ENCODE assay signal across 8 cellular contexts in genomic region chr15:40291088-40291574, GRCh38. TPM values are rescaled to one million over a fixed set of nuclear protein-coding genes. Genes with fewer than 3 reads are reported as not detected.
DNase-seq lines count a peak whose midpoint lies in the region; ATAC-seq and TF ChIP-seq lines count a peak whose summit lies in the region.

No MANE protein-coding gene starts in this region.

- H3K36me3 Mint-ChIP-seq in osteocyte (ENCODE audit: unreplicated experiment) (no peaks in the 10 kb centered on the region), Calu3 (ENCODE audit: insufficient read depth, unreplicated experiment) (peaks cover 9% of the 10 kb centered on the region)

- H3K79me2 ChIP-seq in fibroblast of lung (ENCODE audit: control insufficient read depth, insufficient read depth, low read length), result no peaks in the 10 kb centered on the region

- H3K9me3 ChIP-seq in NT2/D1 (ENCODE audit: insufficient read depth, low read length) (no peaks in the 10 kb centered on the region), fibroblast of lung (ENCODE audit: control insufficient read depth, insufficient read depth, low read depth, low read length) (no peaks in the 10 kb centered on the region)

- CTCF ChIA-PET in Calu3 (lab: Charles Lee), result interaction anchor here (0.9 kb wide), 1 partner anchor 47 kb away, joined by 3 read pairs; no protein-coding TSS in a partner anchor

- H3K27me3 ChIP-seq in NT2/D1 (ENCODE audit: insufficient read depth, insufficient read length) (peaks cover 26% of the 10 kb centered on the region), fibroblast of lung (ENCODE audit: control insufficient read depth, insufficient read depth, low read length) (peaks cover 23% of the 10 kb centered on the region)

- peak overlapping the region; percentile 69 for H3K4me2 ChIP-seq in fibroblast of lung (ENCODE audit: extremely low read depth, insufficient read depth, low read length)

- peak; percentile 70 for DNase-seq in ELR (ENCODE audit: low read depth)
- no peak for DNase-seq in NT2/D1 (ENCODE audit: low read depth, low spot score)
- peak; percentile 53 to 61 for DNase-seq in fibroblast of lung (ENCODE audit: low read depth in 2 of 2)
- peak; percentile 88 for DNase-seq in osteocyte (ENCODE audit: extremely low spot score, unreplicated experiment)
- no peak for DNase-seq in Calu3
- DNase-seq in Ammon's horn (ENCODE audit: low spot score), result no peak

- H3K36me3 ChIP-seq in NT2/D1 (ENCODE audit: insufficient read depth, insufficient read length, low read length) (peaks cover 5% of the 10 kb centered on the region), fibroblast of lung (ENCODE audit: control insufficient read depth, insufficient read depth, low read length) (no peaks in the 10 kb centered on the region)

- H3K27me3 Mint-ChIP-seq in osteocyte (ENCODE audit: unreplicated experiment), result peaks cover 7% of the 10 kb centered on the region
- H3K27me3 Mint-ChIP-seq in Calu3 (ENCODE audit: unreplicated experiment), result no peaks in the 10 kb centered on the region

- H3K27ac Mint-ChIP-seq in osteocyte (ENCODE audit: unreplicated experiment) (no peak overlapping the region), Calu3 (ENCODE audit: unreplicated experiment) (no peak overlapping the region)

- BruUV-seq in Calu3 (replicated peaks; lab: Mats Ljungman, UMichigan), result no TSS peak

- H3K9me3 Mint-ChIP-seq in osteocyte (ENCODE audit: unreplicated experiment) (no peaks in the 10 kb centered on the region), Calu3 (ENCODE audit: low read depth, unreplicated experiment) (no peaks in the 10 kb centered on the region)

- no peaks in the 10 kb centered on the region for H4K20me1 ChIP-seq in fibroblast of lung (ENCODE audit: control insufficient read depth, extremely low read depth, insufficient read depth, low read length)

- ATAC-seq in HG03196 (IDR thresholded peaks at IDR 0.05; ENCODE audit: unreplicated experiment) (no peak), HG03045 (IDR thresholded peaks at IDR 0.05; ENCODE audit: unreplicated experiment) (no peak)

- H3K27ac ChIP-seq in fibroblast of lung (ENCODE audit: insufficient read depth, low read length), result no peak overlapping the region

- TF ChIP-seq CTCF in fibroblast of lung (conservative IDR thresholded peaks at IDR 0.05 in 1 of 2, IDR thresholded peaks at IDR 0.05 in 1 of 2; ENCODE audit: low read depth in 1 of 2, low read length in 2 of 2) (no peak), osteocyte (IDR thresholded peaks at IDR 0.05) (no peak), Calu3 (IDR thresholded peaks at IDR 0.05; ENCODE audit: unreplicated experiment) (no peak)

- H3K4me3 Mint-ChIP-seq in osteocyte (ENCODE audit: unreplicated experiment) (peak overlapping the region; percentile 32), Calu3 (ENCODE audit: low read depth, unreplicated experiment) (no peak overlapping the region)

- peak overlapping the region; percentile 30 for H3K4me3 ChIP-seq in NT2/D1 (ENCODE audit: insufficient read length, low read depth)
- H3K4me3 ChIP-seq in fibroblast of lung (replicated peaks in 1 of 4; ENCODE audit: control extremely low read depth in 1 of 4, insufficient read depth in 1 of 4, low read depth in 3 of 4, low read length in 4 of 4), result peak overlapping the region in 3 of 4 experiments; percentile 16 to 44 (median 21)

- H3K4me1 Mint-ChIP-seq in osteocyte (ENCODE audit: unreplicated experiment), result peaks cover 12% of the 10 kb centered on the region
- H3K4me1 Mint-ChIP-seq in Calu3 (ENCODE audit: low read depth, unreplicated experiment), result peaks cover 12% of the 10 kb centered on the region

- H2AFZ ChIP-seq in fibroblast of lung (ENCODE audit: low read length), result peak overlapping the region; percentile 38

- intact Hi-C loops in Calu3 (cut with micrococcal nuclease; ENCODE audit: unreplicated experiment), result no loop called here

- H3K9ac ChIP-seq in NT2/D1 (ENCODE audit: insufficient read length, low read depth) (peak overlapping the region; percentile 81), fibroblast of lung (ENCODE audit: insufficient read depth, low read length) (peak overlapping the region; percentile 4)

- H3K4me1 ChIP-seq in NT2/D1 (ENCODE audit: insufficient read depth, insufficient read length), result peaks cover 15% of the 10 kb centered on the region
- H3K4me1 ChIP-seq in fibroblast of lung (ENCODE audit: control insufficient read depth, extremely low read depth, insufficient read depth, low read length), result no peaks in the 10 kb centered on the region

RNA-seq across cellular contexts. Expression of gene ANKRD63, which starts 8.3 kb away (rescaled TPM):
- total RNA-seq in fibroblast of lung (not detected in 2 replicates), osteocyte (0.30 and 0.42 TPM in 2 replicates), Calu3 (2022) (0.56 TPM in 1 of 2 replicates, not detected in the other)
- not detected in 2 replicates for polyA plus RNA-seq in fibroblast of lung
- not detected in 2 replicates for polyA plus RNA-seq in fibroblast of lung (2012)
- polyA minus RNA-seq in fibroblast of lung (ENCODE audit: low replicate concordance), result not detected in 2 replicates

RNA-seq across cellular contexts. Expression of gene PLCB2, which starts 16.6 kb away (rescaled TPM):
- total RNA-seq in fibroblast of lung, result under 0.01 TPM in 2 replicates
- 0.33 and 0.40 TPM in 2 replicates for polyA plus RNA-seq in fibroblast of lung
- 0.35 and 0.68 TPM in 2 replicates for polyA plus RNA-seq in fibroblast of lung (2012)
- polyA minus RNA-seq in fibroblast of lung (ENCODE audit: low replicate concordance), result not detected in 2 replicates
- total RNA-seq in osteocyte, result 0.40 and 1.2 TPM in 2 replicates
- total RNA-seq in Calu3 (2022), result 37.3 and 43.1 TPM in 2 replicates

RNA-seq across cellular contexts. Expression of gene INAFM2, which starts 32.4 kb away (rescaled TPM):
- total RNA-seq in fibroblast of lung (8.9 and 9.2 TPM in 2 replicates), osteocyte (69.0 and 70.3 TPM in 2 replicates), Calu3 (2022) (14.3 and 16.6 TPM in 2 replicates)
- polyA plus RNA-seq in fibroblast of lung, result 8.2 and 11.0 TPM in 2 replicates
- polyA plus RNA-seq in fibroblast of lung (2012), result 12.0 and 13.1 TPM in 2 replicates
- 1.0 and 4.3 TPM in 2 replicates for polyA minus RNA-seq in fibroblast of lung (ENCODE audit: low replicate concordance)

RNA-seq across cellular contexts. Expression of gene CCDC9B, which starts 49.6 kb away (rescaled TPM):
- total RNA-seq in fibroblast of lung (14.4 and 38.0 TPM in 2 replicates), osteocyte (18.0 and 21.6 TPM in 2 replicates), Calu3 (2022) (85.6 and 102 TPM in 2 replicates)
- polyA plus RNA-seq in fibroblast of lung, result 1.7 and 2.0 TPM in 2 replicates
- polyA plus RNA-seq in fibroblast of lung (2012), result 17.5 and 33.4 TPM in 2 replicates
- 17.4 and 25.3 TPM in 2 replicates for polyA minus RNA-seq in fibroblast of lung (ENCODE audit: low replicate concordance)

RNA-seq across cellular contexts. Expression of gene PAK6, which starts 52.3 kb away (rescaled TPM):
- total RNA-seq in fibroblast of lung (under 0.01 TPM in 1 of 2 replicates, not detected in the other), osteocyte (not detected in 2 replicates), Calu3 (2022) (7.0 and 7.1 TPM in 2 replicates)
- polyA plus RNA-seq in fibroblast of lung, result 0.03 and 0.05 TPM in 2 replicates
- polyA plus RNA-seq in fibroblast of lung (2012), result 0.19 TPM in 1 of 2 replicates, not detected in the other
- polyA minus RNA-seq in fibroblast of lung (ENCODE audit: low replicate concordance), result not detected in 2 replicates

Comparison
In these comparisons a context has a peak if more than half of its experiments do, and no peak if none do; other contexts are left out.
1. DNase-seq: peak in ELR (single experiment), fibroblast of lung (2 of 2) and osteocyte (single experiment); none in NT2/D1 (single experiment), Calu3 (single experiment) and Ammon's horn (single experiment).
2. RNA of gene PLCB2, which starts 16.6 kb away (total RNA-seq): 37.3 to 43.1 TPM in Calu3; 0.40 to 1.2 TPM in osteocyte and under 0.01 TPM in fibroblast of lung; every median in the first group is over 10 times any median in the second.